Comparison of ENCODE assay signal across 16 cellular contexts in genomic region chr18:37402735-37403099, GRCh38.
A peak's percentile ranks its signal among the peaks of the same experiment; 100 is the strongest.
DNase-seq lines count a peak whose midpoint lies in the region; ATAC-seq and TF ChIP-seq lines count a peak whose summit lies in the region.
"Had no signal": no experiment of that assay in that cellular context is flagged by ENCODE, and none has a peak within 500 bp of the region (broad histone marks: within the 10 kb centered on the region; RNA-seq: fewer than 3 reads in every experiment).

No MANE protein-coding gene starts in this region.

- H3K4me1 ChIP-seq in HCT116 (ENCODE audit: control insufficient read depth in 1 of 2, insufficient read depth in 2 of 2, low read length in 2 of 2) (peaks cover 0 to 10% of the 10 kb centered on the region in 2 experiments; a peak in 2 of 4 replicates), RWPE2 (ENCODE audit: insufficient read depth, poor library complexity, severe bottlenecking) (peaks cover 9% of the 10 kb centered on the region), right atrium auricular region (peaks cover 0 to 11% of the 10 kb centered on the region in 2 donors), skeletal muscle tissue (ENCODE audit: control insufficient read depth in 3 of 3, insufficient read depth in 3 of 3, low read length in 3 of 3) (peaks cover 8 to 15% (median 15%) of the 10 kb centered on the region in 3 donors), BE2C (no peaks in the 10 kb centered on the region)
- H3K4me1 ChIP-seq: lower lobe of right lung had no signal

- no peaks in the 10 kb centered on the region for H3K27me3 ChIP-seq in HCT116 (ENCODE audit: insufficient read depth, low read length)
- no peaks in the 10 kb centered on the region for H3K27me3 ChIP-seq in RWPE2 (ENCODE audit: insufficient read depth, poor library complexity, severe bottlenecking)
- no peaks in the 10 kb centered on the region for H3K27me3 ChIP-seq in right atrium auricular region
- peaks cover 0 to 3% (median 0%) of the 10 kb centered on the region in 3 donors for H3K27me3 ChIP-seq in skeletal muscle tissue (ENCODE audit: control insufficient read depth in 3 of 3, insufficient read depth in 3 of 3, low read length in 3 of 3)
- H3K27me3 ChIP-seq in BE2C, result no peaks in the 10 kb centered on the region
- H3K27me3 ChIP-seq: suprapubic skin had no signal

- no TSS peak for BruUV-seq in HCT116 (replicated peaks; lab: Mats Ljungman, UMichigan)

- TF ChIP-seq CTCF in HCT116 (IDR thresholded peaks at IDR 0.05 in 2 of 3, conservative IDR thresholded peaks at IDR 0.05 in 1 of 3; ENCODE audit: borderline replicate concordance in 1 of 3, insufficient read depth in 1 of 3, low read depth in 2 of 3, low read length in 2 of 3) (no peak), RWPE2 (IDR thresholded peaks at IDR 0.05; ENCODE audit: poor library complexity, severe bottlenecking) (no peak), right atrium auricular region (IDR thresholded peaks at IDR 0.05) (no peak), BE2C (IDR thresholded peaks at IDR 0.05; ENCODE audit: low read depth, low read length) (no peak)

- no peak for TF ChIP-seq POLR2A in HCT116 (IDR thresholded peaks at IDR 0.05; ENCODE audit: borderline replicate concordance, extremely low read depth, insufficient read depth, insufficient read length)

- POLR2A ChIA-PET in HCT116 (lab: Charles Lee), result no interaction called here

- CTCF ChIA-PET in HCT116 (lab: Charles Lee), result no interaction called here

- H2AFZ ChIP-seq in HCT116 (ENCODE audit: low read depth, low read length, poor library complexity, severe bottlenecking), result no peak overlapping the region

- no peaks in the 10 kb centered on the region for H3K79me2 ChIP-seq in HCT116 (ENCODE audit: insufficient read depth, low read length)

- intact Hi-C loops in HCT116 (cut with micrococcal nuclease), result no loop called here

- DNase-seq in HCT116 (ENCODE audit: low read depth, low spot score) (no peak), RWPE2 (ENCODE audit: low spot score) (no peak), right atrium auricular region (ENCODE audit: low spot score) (no peak), BE2C (no peak), NCI-H1048 (lab: John Stamatoyannopoulos, UW) (no peak), germinal center (ENCODE audit: low spot score) (no peak)
- DNase-seq in activated CD8-positive, alpha-beta memory T cell treated with anti-CD3 and anti-CD28 coated beads for 24 hours, result no peak
- DNase-seq: activated CD4-positive, alpha-beta memory T cell treated with anti-CD3 and anti-CD28 coated beads for 36 hours; activated CD4-positive, CD25-positive, alpha-beta regulatory T cell; activated gamma-delta T cell; activated T-cell treated with anti-CD3 and anti-CD28 coated beads for 4 hours; CD8-positive, alpha-beta memory T cell; KBM-7; lower lobe of right lung had no signal

- H3K36me3 ChIP-seq in HCT116 (ENCODE audit: control insufficient read depth in 1 of 2, insufficient read depth in 2 of 2, low read length in 2 of 2) (no peaks in the 10 kb centered on the region), RWPE2 (ENCODE audit: low read depth) (no peaks in the 10 kb centered on the region), right atrium auricular region (no peaks in the 10 kb centered on the region), skeletal muscle tissue (ENCODE audit: control insufficient read depth in 3 of 3, insufficient read depth in 3 of 3, low read length in 3 of 3) (no peaks in the 10 kb centered on the region), BE2C (no peaks in the 10 kb centered on the region)
- H3K36me3 ChIP-seq: lower lobe of right lung, suprapubic skin had no signal

- TF ChIP-seq RAD21 in HCT116 (IDR thresholded peaks at IDR 0.05; ENCODE audit: low read depth), result no peak

- no peak overlapping the region for H3K27ac ChIP-seq in HCT116 (ENCODE audit: low read depth, low read length)
- H3K27ac ChIP-seq in RWPE2 (ENCODE audit: poor library complexity, severe bottlenecking), result peak overlapping the region; percentile 20
- peak overlapping the region; percentile 40 to 58 for H3K27ac ChIP-seq in right atrium auricular region
- peak overlapping the region; percentile 50 for H3K27ac ChIP-seq in skeletal muscle tissue (ENCODE audit: low read depth, low read length)
- H3K27ac ChIP-seq: lower lobe of right lung, suprapubic skin had no signal

- no peaks in the 10 kb centered on the region for H3K9me2 ChIP-seq in HCT116 (ENCODE audit: insufficient read depth)

- no peaks in the 10 kb centered on the region for H3K9me3 ChIP-seq in HCT116 (ENCODE audit: control insufficient read depth in 1 of 2, insufficient read depth in 1 of 2, low read depth in 1 of 2, low read length in 2 of 2)
- no peaks in the 10 kb centered on the region for H3K9me3 ChIP-seq in RWPE2 (ENCODE audit: severe bottlenecking)
- H3K9me3 ChIP-seq in right atrium auricular region, result no peaks in the 10 kb centered on the region
- H3K9me3 ChIP-seq in skeletal muscle tissue (ENCODE audit: control insufficient read depth in 3 of 3, low read length in 3 of 3), result no peaks in the 10 kb centered on the region
- H3K9me3 ChIP-seq in BE2C, result no peaks in the 10 kb centered on the region
- H3K9me3 ChIP-seq: lower lobe of right lung, suprapubic skin had no signal

- H3K9ac ChIP-seq in HCT116 (ENCODE audit: low read length) (no peak overlapping the region), skeletal muscle tissue (ENCODE audit: low read depth in 1 of 3, low read length in 3 of 3) (peak overlapping the region in 2 of 3 donors; percentile 33 to 57)

- H4K20me1 ChIP-seq in HCT116 (ENCODE audit: insufficient read depth), result no peaks in the 10 kb centered on the region

- RAD21 ChIA-PET in HCT116 (lab: Charles Lee; ENCODE audit: low non-redundant PET in 1 of 2, low total read pairs in 2 of 2, uncharacterized antibody in 2 of 2, unreplicated experiment in 2 of 2), result no interaction called here

- H3K4me2 ChIP-seq in HCT116 (ENCODE audit: low read length), result peak overlapping the region; percentile 23; the same call in 1 of the 2 replicates

- ATAC-seq in HCT116, result peak; percentile 24
- peak; percentile 18; the same call in 1 of the 3 replicates for ATAC-seq in RWPE2 (ENCODE audit: low read depth)

- no peak overlapping the region for H3K4me3 ChIP-seq in HCT116 (replicated peaks in 1 of 2; ENCODE audit: low read depth in 1 of 2, low read length in 2 of 2)
- H3K4me3 ChIP-seq in RWPE2 (ENCODE audit: severe bottlenecking), result no peak overlapping the region
- no peak overlapping the region for H3K4me3 ChIP-seq in right atrium auricular region
- peak overlapping the region in 1 of 3 donors; percentile 41 for H3K4me3 ChIP-seq in skeletal muscle tissue (ENCODE audit: low read length in 3 of 3)
- H3K4me3 ChIP-seq in BE2C (ENCODE audit: low read depth, low read length), result no peak overlapping the region
- H3K4me3 ChIP-seq: lower lobe of right lung, suprapubic skin had no signal

TF ChIP-seq in HCT116, 20 proteins besides CTCF, POLR2A, EP300 and RAD21 (continues in another document):
- no peak for TF ChIP-seq REST (IDR thresholded peaks at IDR 0.05; ENCODE audit: low read depth)
- TF ChIP-seq TCF7L2 (IDR thresholded peaks at IDR 0.05; ENCODE audit: borderline replicate concordance, extremely low read depth, insufficient read depth, insufficient read length), result no peak
- no peak for TF ChIP-seq JUND (IDR thresholded peaks at IDR 0.05)
- no peak for TF ChIP-seq EZH2 (IDR thresholded peaks at IDR 0.05)
- no peak for TF ChIP-seq EGR1 (IDR thresholded peaks at IDR 0.05; ENCODE audit: low read depth)
- TF ChIP-seq POLR2AphosphoS5 (IDR thresholded peaks at IDR 0.05; ENCODE audit: low read depth, low read length), result no peak
- no peak for TF ChIP-seq FOSL1 (IDR thresholded peaks at IDR 0.05; ENCODE audit: low read depth)
- TF ChIP-seq, protein P1, sequence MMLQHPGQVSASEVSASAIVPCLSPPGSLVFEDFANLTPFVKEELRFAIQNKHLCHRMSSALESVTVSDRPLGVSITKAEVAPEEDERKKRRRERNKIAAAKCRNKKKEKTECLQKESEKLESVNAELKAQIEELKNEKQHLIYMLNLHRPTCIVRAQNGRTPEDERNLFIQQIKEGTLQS (IDR thresholded peaks at IDR 0.05), result no peak
- no peak for TF ChIP-seq CEBPB (IDR thresholded peaks at IDR 0.05; ENCODE audit: low read depth)
- TF ChIP-seq SP1 (IDR thresholded peaks at IDR 0.05; ENCODE audit: low read depth), result no peak
- no peak for TF ChIP-seq ELF1 (IDR thresholded peaks at IDR 0.05; ENCODE audit: borderline replicate concordance, low read depth)
- no peak for TF ChIP-seq SIN3A (IDR thresholded peaks at IDR 0.05; ENCODE audit: low read depth)
- no peak for TF ChIP-seq ZFX (IDR thresholded peaks at IDR 0.05)
